13 cellular contexts compared by ENCODE assay signal in genomic region chr11:72641522-72641899, GRCh38. TPM values are rescaled to one million over a fixed set of nuclear protein-coding genes. Genes with fewer than 3 reads are reported as not detected.
DNase-seq lines count a peak whose midpoint lies in the region; ATAC-seq and TF ChIP-seq lines count a peak whose summit lies in the region.
"Had no signal": no experiment of that assay in that cellular context is flagged by ENCODE, and none has a peak within 500 bp of the region (broad histone marks: within the 10 kb centered on the region; RNA-seq: fewer than 3 reads in every experiment).

No MANE protein-coding gene starts in this region.

- H3K4me1 ChIP-seq in heart right ventricle (peaks cover 13 to 63% (median 38%) of the 10 kb centered on the region in 9 donors), iPS-20b (ENCODE audit: insufficient read depth, low read length) (no peaks in the 10 kb centered on the region; the same call in 1 of the 2 replicates), psoas muscle (peaks cover 7% of the 10 kb centered on the region), uterus (no peaks in the 10 kb centered on the region)

- TF ChIP-seq CTCF in heart right ventricle (IDR thresholded peaks at IDR 0.05): no peak
- TF ChIP-seq CTCF in psoas muscle (IDR thresholded peaks at IDR 0.05): no peak
- no peak for TF ChIP-seq CTCF in uterus (IDR thresholded peaks at IDR 0.05)

- H3K9me3 ChIP-seq in heart right ventricle (no peaks in the 10 kb centered on the region), iPS-20b (ENCODE audit: insufficient read depth, low read depth, low read length) (no peaks in the 10 kb centered on the region), psoas muscle (no peaks in the 10 kb centered on the region), uterus (no peaks in the 10 kb centered on the region)

- H3K27ac ChIP-seq in heart right ventricle (peak overlapping the region; percentile 58 to 84 (median 73)), iPS-20b (ENCODE audit: low read length) (no peak overlapping the region), psoas muscle (peak overlapping the region; percentile 36), uterus (peak overlapping the region; percentile 42 to 58)

- WGBS in heart right ventricle, 2 donors: 40 to 54% methylated on average over 6 of the region's 6 CpGs
- WGBS in psoas muscle, 3 donors: 42 to 54% (median 44%) methylated on average over 6 of the region's 6 CpGs

- H3K4me3 ChIP-seq in heart right ventricle (peak overlapping the region; percentile 58 to 75 (median 72)), iPS-20b (ENCODE audit: low read length) (0 out of 2 replicates have a peak overlapping the region, but pooled peaks have one; percentile 51), psoas muscle (peak overlapping the region; percentile 72), uterus (peak overlapping the region; percentile 26 to 54)

- H3K27me3 ChIP-seq in heart right ventricle (peaks cover 0 to 47% (median 0%) of the 10 kb centered on the region in 7 donors), iPS-20b (ENCODE audit: insufficient read depth, low read length) (peaks cover 72% of the 10 kb centered on the region), psoas muscle (ENCODE audit: insufficient read depth in 3 of 3, low read length in 2 of 3) (peaks cover 0 to 17% (median 0%) of the 10 kb centered on the region in 3 donors), uterus (no peaks in the 10 kb centered on the region)

- ATAC-seq in heart right ventricle (no peak), Right ventricle myocardium inferior (no peak), psoas muscle (no peak)
- ATAC-seq: stimulated activated naive CD8-positive, alpha-beta T cell treated with anti-CD3 and anti-CD28 coated beads, Interleukin-15, amount 100 ng/mL, for 72 hours had no signal

- no peak for TF ChIP-seq POLR2A in uterus (IDR thresholded peaks at IDR 0.05)

- no peak overlapping the region for H3K9ac ChIP-seq in iPS-20b (ENCODE audit: low read depth, low read length)

- no peak for DNase-seq in heart right ventricle
- DNase-seq in Right ventricle myocardium inferior (ENCODE audit: missing footprints): no peak
- no peak for DNase-seq in psoas muscle
- no peak for DNase-seq in uterus
- DNase-seq in NCI-H748 (lab: John Stamatoyannopoulos, UW; ENCODE audit: unreplicated experiment): no peak
- DNase-seq in GM03348 (ENCODE audit: low spot score): no peak
- no peak for DNase-seq in activated T-cell treated with anti-CD3 and anti-CD28 coated beads, Interleukin-2, amount 50 U/mL, for 48 hours
- DNase-seq: activated CD4-positive, alpha-beta T cell treated with anti-CD3 and anti-CD28 coated beads for 4 hours; effector memory CD4-positive, alpha-beta T cell; NCI-H226; T-helper 1 cell had no signal

- no peaks in the 10 kb centered on the region for H3K36me3 ChIP-seq in heart right ventricle
- H3K36me3 ChIP-seq in iPS-20b (ENCODE audit: insufficient read depth, low read depth, low read length): no peaks in the 10 kb centered on the region
- no peaks in the 10 kb centered on the region for H3K36me3 ChIP-seq in psoas muscle (ENCODE audit: insufficient read depth in 1 of 2, low read depth in 1 of 2)
- no peaks in the 10 kb centered on the region for H3K36me3 ChIP-seq in uterus

- intact Hi-C loops in heart right ventricle (cut with DNase I): loop anchor here in 6 of 10 donors (5.0 to 10.0 kb wide), 3 partner anchors 54 to 167 kb away; no protein-coding TSS in a partner anchor
- intact Hi-C loops in Right ventricle myocardium inferior (cut with DNase I): loop anchor here (10.0 kb wide), 1 partner anchor 167 kb away; no protein-coding TSS in a partner anchor
- intact Hi-C loops in psoas muscle (cut with DNase I): loop anchor here in 1 of 2 donors (10.0 kb wide), 1 partner anchor 167 kb away; no protein-coding TSS in a partner anchor
- intact Hi-C loops in uterus (cut with DNase I; ENCODE audit: low total_unique reads): loop anchor here (10.0 kb wide), 1 partner anchor 57 kb away; no protein-coding TSS in a partner anchor

RNA-seq across cellular contexts. Expression of gene PDE2A, which starts 32.7 kb away (rescaled TPM):
- total RNA-seq in heart right ventricle: 10 to 100 TPM; 10.4 to 44.4 (median 30.2) TPM
- 10 to 100 TPM; 28.4 to 47.6 TPM for polyA plus RNA-seq in heart right ventricle
- total RNA-seq in Right ventricle myocardium inferior: 41.2 TPM
- 10 to 100 TPM in 2 of 4 donors, 1 to 10 TPM in 2; 6.0 to 20.1 (median 10.1) TPM for total RNA-seq in psoas muscle
- polyA plus RNA-seq in psoas muscle: 10 to 100 TPM in 1 of 3 donors, 1 to 10 TPM in 2; 6.9 to 16.6 (median 7.6) TPM
- 100 to 1,000 TPM in 2 of 4 donors, 10 to 100 TPM in 2; 13.8 to 185 (median 94.2) TPM for total RNA-seq in uterus
